ENCODE assay signal across 3 cellular contexts in genomic region chr21:29146726-29147125, GRCh38.
TF ChIP-seq lines count a peak whose summit lies in the region.

No MANE protein-coding gene starts in this region.

TF ChIP-seq in SK-N-SH, 30 proteins besides CTCF, POLR2A, EP300 and RAD21:
- no peak for TF ChIP-seq MEF2A (IDR thresholded peaks at IDR 0.05; ENCODE audit: borderline replicate concordance, low read depth)
- no peak for TF ChIP-seq POLR2AphosphoS5 (IDR thresholded peaks at IDR 0.05; ENCODE audit: low read depth, low read length)
- no peak for TF ChIP-seq FOSL2 (IDR thresholded peaks at IDR 0.05; ENCODE audit: borderline replicate concordance, low read depth)
- TF ChIP-seq RXRA (IDR thresholded peaks at IDR 0.05; ENCODE audit: borderline replicate concordance, low read depth) = no peak
- TF ChIP-seq TEAD4 (IDR thresholded peaks at IDR 0.05; ENCODE audit: borderline replicate concordance, insufficient read depth) = no peak

TF ChIP-seq in SK-N-SH treated with all-trans-retinoic acid at 6 μM for 48 hours, 23 proteins besides CTCF, POLR2A, EP300 and RAD21:
- TF ChIP-seq CSDC2 (CRISPR knock-in tag; IDR thresholded peaks at IDR 0.05) (no peak), POU6F1 (CRISPR knock-in tag; IDR thresholded peaks at IDR 0.05; ENCODE audit: borderline replicate concordance, low read depth) (no peak), ZC3H10 (CRISPR knock-in tag; IDR thresholded peaks at IDR 0.05) (no peak), ZNF565 (CRISPR knock-in tag; conservative IDR thresholded peaks at IDR 0.05; ENCODE audit: low read depth) (no peak), ESRRG (CRISPR knock-in tag; IDR thresholded peaks at IDR 0.05) (no peak), SNAI2 (CRISPR knock-in tag; IDR thresholded peaks at IDR 0.05) (no peak), TOX (CRISPR knock-in tag; IDR thresholded peaks at IDR 0.05; ENCODE audit: borderline replicate concordance) (no peak), TSHZ2 (CRISPR knock-in tag; IDR thresholded peaks at IDR 0.05) (no peak), PPARA (CRISPR knock-in tag; IDR thresholded peaks at IDR 0.05; ENCODE audit: borderline replicate concordance) (no peak), ARNTL (CRISPR knock-in tag; IDR thresholded peaks at IDR 0.05; ENCODE audit: borderline replicate concordance, low read depth) (no peak), ZFP3 (CRISPR knock-in tag; IDR thresholded peaks at IDR 0.05) (no peak), ZNF8 (CRISPR knock-in tag; IDR thresholded peaks at IDR 0.05) (no peak), ZFP30 (CRISPR knock-in tag; IDR thresholded peaks at IDR 0.05) (no peak), RARB (CRISPR knock-in tag; IDR thresholded peaks at IDR 0.05) (no peak), OSR1 (CRISPR knock-in tag; IDR thresholded peaks at IDR 0.05) (no peak), GLIS3 (CRISPR knock-in tag; IDR thresholded peaks at IDR 0.05) (no peak)

TF ChIP-seq in endothelial cell of umbilical vein, 7 proteins besides CTCF, POLR2A, EP300 and RAD21:
- no peak for TF ChIP-seq MYC (IDR thresholded peaks at IDR 0.05; ENCODE audit: low read depth, low read length)
- TF ChIP-seq FOS (IDR thresholded peaks at IDR 0.05; ENCODE audit: borderline replicate concordance, insufficient read depth, low read length) = no peak
